20 cellular contexts compared by ENCODE assay signal in genomic region chr11:85589373-85589772, GRCh38.
"Had no signal": no experiment of that assay in that cellular context is flagged by ENCODE, and none has a peak within 500 bp of the region (broad histone marks: within the 10 kb centered on the region; RNA-seq: fewer than 3 reads in every experiment).

No MANE protein-coding gene starts in this region.

- H3K27me3 ChIP-seq: breast epithelium, ovary had no signal

- H3K9me3 ChIP-seq: breast epithelium, ovary, thoracic aorta had no signal

- H3K4me1 ChIP-seq: breast epithelium had no signal

- H3K27ac ChIP-seq: breast epithelium, ovary, thoracic aorta had no signal

- H3K4me3 ChIP-seq: breast epithelium, ovary, thoracic aorta had no signal

- H3K36me3 ChIP-seq: breast epithelium, ovary, thoracic aorta had no signal

- DNase-seq: activated B cell treated with CpG ODN at 0.5 μM for 24 hours; activated CD4-positive, alpha-beta memory T cell treated with anti-CD3 and anti-CD28 coated beads for 36 hours; activated CD4-positive, alpha-beta T cell treated with anti-CD3 and anti-CD28 coated beads for 4 hours; activated naive CD4-positive, alpha-beta T cell; aorta; cerebellar nuclear complex; cortex of kidney; effector CD8-positive, alpha-beta T cell; foreskin fibroblast; hippocampal formation; left ventricle myocardium superior; naive B cell; ovary; stimulated activated CD4-positive, alpha-beta T cell treated with anti-CD3 and anti-CD28 coated beads, Interleukin-4, amount 100 ng/mL, for 4 hours; stimulated activated naive B cell treated with anti-CD40 and anti-IgM and Interleukin-4, amounts not matched to agents 10 μg/mL and 1 μg/mL and 100 μg/mL, for 72 hours; SW 1271 had no signal

- ATAC-seq: activated T-helper 17 cell treated with anti-CD3 and anti-CD28 coated beads, Interleukin-2, amount 50 U/mL, for 72 hours; left ventricle myocardium superior; sciatic nerve; stimulated activated naive B cell treated with anti-CD40 and anti-IgM and Interleukin-4, amounts not matched to agents 10 μg/mL and 1 μg/mL and 100 μg/mL, for 72 hours had no signal
